Comparison of ENCODE assay signal across 1 cellular context in genomic region chr16:81633680-81634379, GRCh38.
TF ChIP-seq lines count a peak whose summit lies in the region.

No MANE protein-coding gene starts in this region.

TF ChIP-seq in HepG2, 621 proteins besides CTCF, POLR2A, EP300 and RAD21 (continued from another document):
- TF ChIP-seq ZNF609 (CRISPR knock-in tag; IDR thresholded peaks at IDR 0.05; ENCODE audit: borderline replicate concordance) (peak; percentile 63), FLYWCH1 (CRISPR knock-in tag; IDR thresholded peaks at IDR 0.05) (no peak), NR2F1 (CRISPR knock-in tag; IDR thresholded peaks at IDR 0.05) (peak in 1 of 2 experiments; percentile 41; a peak in 2 of 4 replicates), ZBTB7B (CRISPR knock-in tag; IDR thresholded peaks at IDR 0.05) (no peak), NR2F2 (IDR thresholded peaks at IDR 0.05; ENCODE audit: borderline replicate concordance, low read depth) (peak; percentile 45; the same call in 1 of the 2 replicates), CBFB (CRISPR knock-in tag; IDR thresholded peaks at IDR 0.05) (no peak), ZNF234 (CRISPR knock-in tag; conservative IDR thresholded peaks at IDR 0.05) (0 out of 2 replicates have a peak, but pooled peaks have one; percentile 25), BRD4 (CRISPR knock-in tag; IDR thresholded peaks at IDR 0.05) (no peak), ZFP82 (CRISPR knock-in tag; IDR thresholded peaks at IDR 0.05; ENCODE audit: borderline replicate concordance) (no peak), FOXA3 (CRISPR knock-in tag; IDR thresholded peaks at IDR 0.05) (0 out of 2 replicates have a peak, but pooled peaks have one; percentile 13), MEIS2 (CRISPR knock-in tag; IDR thresholded peaks at IDR 0.05) (peak; percentile 82), ZNF687 (CRISPR knock-in tag; IDR thresholded peaks at IDR 0.05) (peak; percentile 74), PAXIP1 (CRISPR knock-in tag; conservative IDR thresholded peaks at IDR 0.05) (peak; percentile 47; the same call in 1 of the 2 replicates), HOXA5 (CRISPR knock-in tag; IDR thresholded peaks at IDR 0.05) (0 out of 2 replicates have a peak, but pooled peaks have one; percentile 47), HCFC1 (IDR thresholded peaks at IDR 0.05; ENCODE audit: low read depth, low read length) (no peak), HNF4A (CRISPR knock-in tag; IDR thresholded peaks at IDR 0.05) (peak; percentile 87), HNF4G (IDR thresholded peaks at IDR 0.05; ENCODE audit: borderline replicate concordance, low read depth, low read length) (peak; percentile 76), HNF4G (CRISPR knock-in tag; IDR thresholded peaks at IDR 0.05; ENCODE audit: borderline replicate concordance, low read depth) (no peak), SNAPC2 (CRISPR knock-in tag; IDR thresholded peaks at IDR 0.05) (no peak), ZNF280B (CRISPR knock-in tag; IDR thresholded peaks at IDR 0.05; ENCODE audit: borderline replicate concordance) (0 out of 2 replicates have a peak, but pooled peaks have one; percentile 30), ZNF660 (CRISPR knock-in tag; IDR thresholded peaks at IDR 0.05; ENCODE audit: borderline replicate concordance, low read depth) (no peak), ARNTL (CRISPR knock-in tag; IDR thresholded peaks at IDR 0.05) (peak; percentile 66; the same call in 1 of the 2 replicates), SKIL (CRISPR knock-in tag; IDR thresholded peaks at IDR 0.05; ENCODE audit: borderline replicate concordance) (peak; percentile 51; the same call in 1 of the 2 replicates), NFKB2 (CRISPR knock-in tag; IDR thresholded peaks at IDR 0.05; ENCODE audit: borderline replicate concordance) (0 out of 2 replicates have a peak, but pooled peaks have one; percentile 28), ZNF264 (CRISPR knock-in tag; IDR thresholded peaks at IDR 0.05) (0 out of 2 replicates have a peak, but pooled peaks have one; percentile 39)
- TF ChIP-seq, protein P1, sequence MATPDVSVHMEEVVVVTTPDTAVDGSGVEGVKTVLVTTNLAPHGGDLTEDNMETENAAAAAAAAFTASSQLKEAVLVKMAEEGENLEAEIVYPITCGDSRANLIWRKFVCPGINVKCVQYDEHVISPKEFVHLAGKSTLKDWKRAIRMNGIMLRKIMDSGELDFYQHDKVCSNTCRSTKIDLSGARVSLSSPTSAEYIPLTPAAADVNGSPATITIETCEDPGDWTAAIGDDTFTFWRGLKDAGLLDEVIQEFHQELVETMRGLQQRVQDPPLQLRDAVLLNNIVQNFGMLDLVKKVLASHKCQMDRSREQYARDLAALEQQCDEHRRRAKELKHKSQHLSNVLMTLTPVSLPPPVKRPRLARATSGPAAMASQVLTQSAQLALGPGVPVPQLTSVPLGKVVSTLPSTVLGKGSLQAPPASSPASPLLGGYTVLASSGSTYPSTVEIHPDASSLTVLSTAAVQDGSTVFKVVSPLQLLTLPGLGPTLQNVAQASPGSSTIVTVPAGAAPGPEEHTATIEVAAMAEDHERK (CRISPR knock-in tag; IDR thresholded peaks at IDR 0.05; ENCODE audit: low read depth), result no peak
TF ChIP-seq in HepG2: peak in this region for 48.
